1 cellular context compared by ENCODE assay signal in genomic region chr16:68215302-68215701, GRCh38.
TF ChIP-seq lines count a peak whose summit lies in the region.

No MANE protein-coding gene starts in this region.

TF ChIP-seq in HEK293, 187 proteins besides CTCF, POLR2A, EP300 and RAD21 (continued from another document):
- peak; percentile 77; the same call in 1 of the 2 replicates for TF ChIP-seq SCRT1 (tag by site-specific recombination; IDR thresholded peaks at IDR 0.05; ENCODE audit: borderline replicate concordance)
- no peak for TF ChIP-seq ZNF837 (tag by site-specific recombination; IDR thresholded peaks at IDR 0.05)
- TF ChIP-seq ZNF18 (tag by site-specific recombination; IDR thresholded peaks at IDR 0.05), result no peak
- TF ChIP-seq HOXD13 (CRISPR knock-in tag; IDR thresholded peaks at IDR 0.05; ENCODE audit: borderline replicate concordance), result no peak
- no peak for TF ChIP-seq ZBTB44 (tag by site-specific recombination; IDR thresholded peaks at IDR 0.05)
- no peak for TF ChIP-seq ZNF623 (tag by site-specific recombination; IDR thresholded peaks at IDR 0.05)
- TF ChIP-seq ZBTB6 (tag by site-specific recombination; IDR thresholded peaks at IDR 0.05), result no peak
- TF ChIP-seq GFI1B (tag by site-specific recombination; IDR thresholded peaks at IDR 0.05), result no peak
- no peak for TF ChIP-seq ZNF660 (tag by site-specific recombination; IDR thresholded peaks at IDR 0.05)
- no peak for TF ChIP-seq ZSCAN5A (tag by site-specific recombination; IDR thresholded peaks at IDR 0.05)
- peak; percentile 93 for TF ChIP-seq SCRT2 (tag by site-specific recombination; IDR thresholded peaks at IDR 0.05)
- TF ChIP-seq KLF9 (tag by site-specific recombination; IDR thresholded peaks at IDR 0.05; ENCODE audit: low read depth), result no peak
